1 cellular context compared by ENCODE assay signal in genomic region chr3:13419356-13420050, GRCh38.
TF ChIP-seq lines count a peak whose summit lies in the region.

No MANE protein-coding gene starts in this region.

TF ChIP-seq in K562, 482 proteins besides CTCF, POLR2A, EP300 and RAD21 (continued from another document and continues in another):
- TF ChIP-seq ZNF407 (IDR thresholded peaks at IDR 0.05; ENCODE audit: low read depth): no peak
- no peak for TF ChIP-seq HNRNPLL (IDR thresholded peaks at IDR 0.05; ENCODE audit: low read depth, low read length, poor library complexity, severe bottlenecking)
- TF ChIP-seq ZNF197 (CRISPR knock-in tag; IDR thresholded peaks at IDR 0.05; ENCODE audit: low read depth): no peak
- no peak for TF ChIP-seq U2AF1 (optimal IDR thresholded peaks at IDR 0.05; ENCODE audit: low read depth, low read length)
- no peak for TF ChIP-seq ZBTB49 (CRISPR knock-in tag; IDR thresholded peaks at IDR 0.05; ENCODE audit: borderline replicate concordance)
- no peak for TF ChIP-seq MLLT1 (IDR thresholded peaks at IDR 0.05)
- TF ChIP-seq E2F5 (CRISPR knock-in tag; IDR thresholded peaks at IDR 0.05): peak; percentile 91
- TF ChIP-seq SLC30A9 (CRISPR knock-in tag; IDR thresholded peaks at IDR 0.05): no peak
- peak; percentile 56 for TF ChIP-seq KDM5B (IDR thresholded peaks at IDR 0.05; ENCODE audit: insufficient replicate concordance, low read depth, low read length)
- no peak for TF ChIP-seq HOMEZ (CRISPR knock-in tag; IDR thresholded peaks at IDR 0.05)
- TF ChIP-seq SOX6 (IDR thresholded peaks at IDR 0.05): no peak
- TF ChIP-seq E2F8 (IDR thresholded peaks at IDR 0.05; ENCODE audit: low read depth, partially characterized antibody): no peak
- TF ChIP-seq GATAD2A (IDR thresholded peaks at IDR 0.05): no peak
- TF ChIP-seq HSF4 (CRISPR knock-in tag; IDR thresholded peaks at IDR 0.05; ENCODE audit: borderline replicate concordance): no peak
- no peak for TF ChIP-seq ETV1 (tag; conservative IDR thresholded peaks at IDR 0.05; ENCODE audit: low read depth)
- TF ChIP-seq ZHX1 (conservative IDR thresholded peaks at IDR 0.05; ENCODE audit: low read length): no peak
- no peak for TF ChIP-seq ZSCAN29 (IDR thresholded peaks at IDR 0.05)
- TF ChIP-seq KAT7 (CRISPR knock-in tag; IDR thresholded peaks at IDR 0.05; ENCODE audit: borderline replicate concordance): peak; percentile 94; the same call in 1 of the 2 replicates
- 0 out of 2 replicates have a peak, but pooled peaks have one; percentile 6 for TF ChIP-seq CAMTA2 (CRISPR knock-in tag; conservative IDR thresholded peaks at IDR 0.05)
- TF ChIP-seq STAT5A (IDR thresholded peaks at IDR 0.05; ENCODE audit: borderline replicate concordance, low read length): no peak
- TF ChIP-seq SMARCE1 (IDR thresholded peaks at IDR 0.05): no peak
- TF ChIP-seq ZNF354B (CRISPR knock-in tag; IDR thresholded peaks at IDR 0.05): no peak
- no peak for TF ChIP-seq ZFP36 (IDR thresholded peaks at IDR 0.05; ENCODE audit: low read depth, low read length, partially characterized antibody)
- TF ChIP-seq NEUROD1 (IDR thresholded peaks at IDR 0.05; ENCODE audit: borderline replicate concordance, low read depth, low read length, partially characterized antibody): no peak
- TF ChIP-seq POLR2H (tag; IDR thresholded peaks at IDR 0.05; ENCODE audit: low read depth): no peak
- TF ChIP-seq ZNF586 (CRISPR knock-in tag; conservative IDR thresholded peaks at IDR 0.05): no peak
- 0 out of 2 replicates have a peak, but pooled peaks have one; percentile 32 for TF ChIP-seq ZNF740 (CRISPR knock-in tag; IDR thresholded peaks at IDR 0.05)
- TF ChIP-seq ZNF740 (tag; IDR thresholded peaks at IDR 0.05): no peak
- TF ChIP-seq SMAD1 (IDR thresholded peaks at IDR 0.05; ENCODE audit: low read depth, low read length, partially characterized antibody): no peak
- peak; percentile 81; the same call in 1 of the 2 replicates for TF ChIP-seq NR2C2 (CRISPR knock-in tag; IDR thresholded peaks at IDR 0.05)
- no peak; the same call in none of the 2 replicates for TF ChIP-seq NR2C2 (tag; IDR thresholded peaks at IDR 0.05)
- no peak for TF ChIP-seq BHLHE40 (IDR thresholded peaks at IDR 0.05; ENCODE audit: low read length)
- TF ChIP-seq PATZ1 (CRISPR knock-in tag; IDR thresholded peaks at IDR 0.05; ENCODE audit: borderline replicate concordance): no peak
- TF ChIP-seq HDAC2 (IDR thresholded peaks at IDR 0.05): 0 out of 2 replicates have a peak, but pooled peaks have one; percentile 18
- TF ChIP-seq GABPA (tag; conservative IDR thresholded peaks at IDR 0.05; ENCODE audit: low read depth): no peak; the same call in none of the 2 replicates
